1 cellular context compared by ENCODE assay signal in genomic region chr1:52037402-52037814, GRCh38.
TF ChIP-seq lines count a peak whose summit lies in the region.

No MANE protein-coding gene starts in this region.

TF ChIP-seq in HepG2, 621 proteins besides CTCF, POLR2A, EP300 and RAD21 (continued from another document and continues in another):
- TF ChIP-seq NAIF1 (CRISPR knock-in tag; IDR thresholded peaks at IDR 0.05; ENCODE audit: borderline replicate concordance) (peak; percentile 66; the same call in 1 of the 2 replicates), ASH2L (IDR thresholded peaks at IDR 0.05; ENCODE audit: insufficient read length, low read depth, low read length) (peak; percentile 72), ZNF770 (CRISPR knock-in tag; IDR thresholded peaks at IDR 0.05) (peak; percentile 73), ISL2 (CRISPR knock-in tag; IDR thresholded peaks at IDR 0.05) (peak; percentile 97), NCOA5 (CRISPR knock-in tag; IDR thresholded peaks at IDR 0.05) (no peak), RXRA (CRISPR knock-in tag; IDR thresholded peaks at IDR 0.05) (peak; percentile 77; the same call in 1 of the 2 replicates), HOXA9 (CRISPR knock-in tag; IDR thresholded peaks at IDR 0.05; ENCODE audit: borderline replicate concordance) (no peak), YEATS4 (CRISPR knock-in tag; IDR thresholded peaks at IDR 0.05; ENCODE audit: borderline replicate concordance) (peak; percentile 65; the same call in 1 of the 2 replicates), ZNF790 (CRISPR knock-in tag; IDR thresholded peaks at IDR 0.05; ENCODE audit: borderline replicate concordance) (no peak), ZBTB40 (IDR thresholded peaks at IDR 0.05) (peak; percentile 49), ZBTB40 (CRISPR knock-in tag; IDR thresholded peaks at IDR 0.05) (peak; percentile 89), ZNF577 (CRISPR knock-in tag; IDR thresholded peaks at IDR 0.05; ENCODE audit: borderline replicate concordance, low read depth) (no peak), MTA1 (CRISPR knock-in tag; IDR thresholded peaks at IDR 0.05; ENCODE audit: borderline replicate concordance) (peak; percentile 62), HNRNPK (IDR thresholded peaks at IDR 0.05; ENCODE audit: low read depth, low read length, poor library complexity, severe bottlenecking) (no peak), ATF7 (IDR thresholded peaks at IDR 0.05) (0 out of 2 replicates have a peak, but pooled peaks have one; percentile 8), ATF7 (CRISPR knock-in tag; IDR thresholded peaks at IDR 0.05) (0 out of 2 replicates have a peak, but pooled peaks have one; percentile 48), ZNF670 (CRISPR knock-in tag; IDR thresholded peaks at IDR 0.05; ENCODE audit: borderline replicate concordance) (0 out of 2 replicates have a peak, but pooled peaks have one; percentile 26), HHEX (CRISPR knock-in tag; IDR thresholded peaks at IDR 0.05) (peak; percentile 85), SMC3 (IDR thresholded peaks at IDR 0.05; ENCODE audit: low read length) (peak; percentile 46), HMG20B (CRISPR knock-in tag; conservative IDR thresholded peaks at IDR 0.05) (peak; percentile 88), HNRNPUL1 (IDR thresholded peaks at IDR 0.05; ENCODE audit: low read depth, low read length) (no peak), PRDM15 (CRISPR knock-in tag; IDR thresholded peaks at IDR 0.05) (peak; percentile 36; the same call in 1 of the 2 replicates), ZIK1 (CRISPR knock-in tag; IDR thresholded peaks at IDR 0.05; ENCODE audit: borderline replicate concordance, low read depth) (no peak), PHF5A (CRISPR knock-in tag; IDR thresholded peaks at IDR 0.05; ENCODE audit: low read depth, unreplicated experiment) (peak; percentile 82), ZNF572 (CRISPR knock-in tag; IDR thresholded peaks at IDR 0.05) (no peak), TBX3 (IDR thresholded peaks at IDR 0.05; ENCODE audit: borderline replicate concordance) (peak; percentile 72), IKZF5 (CRISPR knock-in tag; IDR thresholded peaks at IDR 0.05) (peak; percentile 96), CHD2 (IDR thresholded peaks at IDR 0.05; ENCODE audit: low read depth, low read length) (no peak), ZNF558 (CRISPR knock-in tag; IDR thresholded peaks at IDR 0.05; ENCODE audit: borderline replicate concordance) (no peak), ZNF33B (CRISPR knock-in tag; IDR thresholded peaks at IDR 0.05) (no peak), SIX1 (CRISPR knock-in tag; IDR thresholded peaks at IDR 0.05; ENCODE audit: borderline replicate concordance) (peak; percentile 63; the same call in 1 of the 2 replicates), ZNF276 (CRISPR knock-in tag; IDR thresholded peaks at IDR 0.05; ENCODE audit: low read depth) (no peak), POLR2G (IDR thresholded peaks at IDR 0.05; ENCODE audit: low read depth, low read length) (no peak), ZNF766 (CRISPR knock-in tag; IDR thresholded peaks at IDR 0.05; ENCODE audit: borderline replicate concordance) (0 out of 2 replicates have a peak, but pooled peaks have one; percentile 37)
- TF ChIP-seq, protein P1, sequence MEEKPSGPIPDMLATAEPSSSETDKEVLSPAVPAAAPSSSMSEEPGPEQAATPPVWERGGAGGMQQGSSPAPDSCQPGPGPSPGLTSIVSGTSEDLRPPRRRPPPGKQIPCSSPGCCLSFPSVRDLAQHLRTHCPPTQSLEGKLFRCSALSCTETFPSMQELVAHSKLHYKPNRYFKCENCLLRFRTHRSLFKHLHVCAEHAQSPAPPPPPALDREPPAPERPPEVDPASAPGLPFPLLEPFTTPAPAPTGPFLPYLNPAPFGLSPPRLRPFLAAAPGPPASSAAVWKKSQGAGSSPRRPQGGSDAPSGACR (CRISPR knock-in tag; IDR thresholded peaks at IDR 0.05), result peak; percentile 97
- TF ChIP-seq, protein P2, sequence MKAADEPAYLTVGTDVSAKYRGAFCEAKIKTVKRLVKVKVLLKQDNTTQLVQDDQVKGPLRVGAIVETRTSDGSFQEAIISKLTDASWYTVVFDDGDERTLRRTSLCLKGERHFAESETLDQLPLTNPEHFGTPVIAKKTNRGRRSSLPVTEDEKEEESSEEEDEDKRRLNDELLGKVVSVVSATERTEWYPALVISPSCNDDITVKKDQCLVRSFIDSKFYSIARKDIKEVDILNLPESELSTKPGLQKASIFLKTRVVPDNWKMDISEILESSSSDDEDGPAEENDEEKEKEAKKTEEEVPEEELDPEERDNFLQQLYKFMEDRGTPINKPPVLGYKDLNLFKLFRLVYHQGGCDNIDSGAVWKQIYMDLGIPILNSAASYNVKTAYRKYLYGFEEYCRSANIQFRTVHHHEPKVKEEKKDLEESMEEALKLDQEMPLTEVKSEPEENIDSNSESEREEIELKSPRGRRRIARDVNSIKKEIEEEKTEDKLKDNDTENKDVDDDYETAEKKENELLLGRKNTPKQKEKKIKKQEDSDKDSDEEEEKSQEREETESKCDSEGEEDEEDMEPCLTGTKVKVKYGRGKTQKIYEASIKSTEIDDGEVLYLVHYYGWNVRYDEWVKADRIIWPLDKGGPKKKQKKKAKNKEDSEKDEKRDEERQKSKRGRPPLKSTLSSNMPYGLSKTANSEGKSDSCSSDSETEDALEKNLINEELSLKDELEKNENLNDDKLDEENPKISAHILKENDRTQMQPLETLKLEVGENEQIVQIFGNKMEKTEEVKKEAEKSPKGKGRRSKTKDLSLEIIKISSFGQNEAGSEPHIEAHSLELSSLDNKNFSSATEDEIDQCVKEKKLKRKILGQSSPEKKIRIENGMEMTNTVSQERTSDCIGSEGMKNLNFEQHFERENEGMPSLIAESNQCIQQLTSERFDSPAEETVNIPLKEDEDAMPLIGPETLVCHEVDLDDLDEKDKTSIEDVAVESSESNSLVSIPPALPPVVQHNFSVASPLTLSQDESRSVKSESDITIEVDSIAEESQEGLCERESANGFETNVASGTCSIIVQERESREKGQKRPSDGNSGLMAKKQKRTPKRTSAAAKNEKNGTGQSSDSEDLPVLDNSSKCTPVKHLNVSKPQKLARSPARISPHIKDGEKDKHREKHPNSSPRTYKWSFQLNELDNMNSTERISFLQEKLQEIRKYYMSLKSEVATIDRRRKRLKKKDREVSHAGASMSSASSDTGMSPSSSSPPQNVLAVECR (CRISPR knock-in tag; IDR thresholded peaks at IDR 0.05; ENCODE audit: borderline replicate concordance), result peak; percentile 88; the same call in 1 of the 2 replicates
